Comparison of ENCODE assay signal across 8 cellular contexts in the genomic region with DNA sequence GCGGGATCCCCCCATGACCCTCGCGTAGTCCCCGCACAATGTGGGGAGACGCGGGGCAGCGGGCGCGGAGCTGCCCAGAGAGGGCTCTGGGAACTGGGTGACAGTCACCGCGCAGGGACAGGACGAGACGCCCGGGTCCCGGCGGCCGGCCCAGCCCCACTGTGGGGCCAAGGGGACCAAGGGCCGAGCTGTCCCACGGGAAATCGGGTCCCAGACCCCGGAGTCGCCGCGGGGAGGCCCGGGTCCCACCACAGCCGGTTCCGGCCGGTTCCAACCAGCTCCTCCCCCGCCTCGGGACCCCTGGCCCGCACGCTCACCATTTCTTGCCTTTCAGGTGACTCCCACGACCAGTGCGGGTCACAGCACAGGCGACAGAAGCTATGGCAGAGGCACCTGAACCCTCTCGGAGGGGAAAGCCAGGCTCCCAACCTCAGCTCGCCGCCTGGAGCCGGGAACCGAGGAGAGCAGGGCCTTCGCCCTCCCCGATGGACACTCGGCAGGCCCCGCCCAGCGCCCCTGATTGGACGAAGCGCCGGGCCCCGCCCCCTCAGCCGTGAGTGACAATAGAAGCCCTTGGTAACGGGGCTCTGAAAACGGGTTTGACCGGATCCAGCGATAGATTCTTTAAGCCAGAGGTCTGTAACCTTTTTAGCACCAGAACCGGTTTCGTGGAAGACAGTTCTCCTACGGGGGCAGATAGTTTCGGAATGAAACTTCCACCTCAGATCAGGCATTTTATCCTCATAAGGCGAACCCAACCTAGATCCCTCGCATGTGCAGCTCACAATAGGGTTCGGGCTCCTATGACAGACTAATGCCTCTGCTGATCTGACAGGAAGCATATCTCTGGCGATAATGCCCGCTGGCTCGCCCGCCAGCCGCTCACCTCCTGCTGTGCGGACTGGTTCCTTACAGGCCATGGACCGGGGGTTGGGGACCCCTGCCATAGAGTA. TPM values are rescaled to one million over a fixed set of nuclear protein-coding genes. Genes with fewer than 3 reads are reported as not detected.
DNase-seq lines count a peak whose midpoint lies in the region; ATAC-seq and TF ChIP-seq lines count a peak whose summit lies in the region.

A gene (minus strand): TSS at position 460 of the 953 bp plus-strand sequence. CDS start 140 bp downstream, at position 320.

- intact Hi-C loops in breast epithelium (cut with DNase I; ENCODE audit: low total_unique reads), result no loop called here
- intact Hi-C loops in sciatic nerve (cut with DNase I), result no loop called here

- H3K27ac ChIP-seq in VCaP, result peak within 1 kb of the TSS; percentile 91
- peak within 1 kb of the TSS; percentile 96 to 97 for H3K27ac ChIP-seq in breast epithelium

- H3K27me3 ChIP-seq in breast epithelium (no peaks in the 10 kb centered on the region), iPS-15b (ENCODE audit: control insufficient read depth, insufficient read depth, low read length) (peaks cover 8% of the 10 kb centered on the region)

- DNase-seq in DMS53 treated with DMSO at 0.1 percent for 48 hours (lab: John Stamatoyannopoulos, UW; ENCODE audit: unreplicated experiment) (peak; percentile 89), GOT3 (lab: John Stamatoyannopoulos, UW) (peak; percentile 61), NCI-H146 treated with DMSO at 0.1 percent for 48 hours (lab: John Stamatoyannopoulos, UW; ENCODE audit: unreplicated experiment) (peak; percentile 93), breast epithelium (ENCODE audit: low spot score in 2 of 2) (peak; percentile 97 to 98), sciatic nerve (ENCODE audit: low spot score) (peak; percentile 97)

- peak; percentile 64 for TF ChIP-seq POLR2A in breast epithelium (IDR thresholded peaks at IDR 0.05)

- TF ChIP-seq CTCF in VCaP (conservative IDR thresholded peaks at IDR 0.05) (no peak), breast epithelium (IDR thresholded peaks at IDR 0.05) (peak in 1 of 3 donors; percentile 9)

- ATAC-seq in sciatic nerve (peak; percentile 100), HG03469 (IDR thresholded peaks at IDR 0.05; ENCODE audit: unreplicated experiment) (no peak)

- H3K9me3 ChIP-seq in breast epithelium, result no peaks in the 10 kb centered on the region
- no peaks in the 10 kb centered on the region for H3K9me3 ChIP-seq in iPS-15b (ENCODE audit: control insufficient read depth, insufficient read depth, low read length)

- peaks cover 0 to 7% of the 10 kb centered on the region in 2 donors for H3K4me1 ChIP-seq in breast epithelium
- no peaks in the 10 kb centered on the region for H3K4me1 ChIP-seq in iPS-15b (ENCODE audit: control insufficient read depth, insufficient read depth, low read length)

- H3K4me3 ChIP-seq in breast epithelium (peak within 1 kb of the TSS; percentile 82 to 84 (median 83)), iPS-15b (ENCODE audit: low read depth, low read length) (peak within 1 kb of the TSS; percentile 80)

- H3K36me3 ChIP-seq in breast epithelium (no peaks in the 10 kb centered on the region), iPS-15b (ENCODE audit: control insufficient read depth, insufficient read depth, low read length) (no peaks in the 10 kb centered on the region)

- H3K9ac ChIP-seq in iPS-15b (ENCODE audit: low read depth, low read length), result peak within 1 kb of the TSS; percentile 73

RNA-seq across cellular contexts. Expression of the gene that starts here (rescaled TPM):
- total RNA-seq in breast epithelium (10 to 100 TPM in 1 of 3 donors, 1 to 10 TPM in 2; 5.0 to 13.3 (median 8.8) TPM), sciatic nerve (4.8 TPM)
